Comparison of ENCODE assay signal across 23 cellular contexts in genomic region chr15:89704411-89704810, GRCh38.
"Had no signal": no experiment of that assay in that cellular context is flagged by ENCODE, and none has a peak within 500 bp of the region (broad histone marks: within the 10 kb centered on the region; RNA-seq: fewer than 3 reads in every experiment).

No MANE protein-coding gene starts in this region.

- H3K4me3 ChIP-seq: coronary artery, dorsolateral prefrontal cortex, neural progenitor cell, right atrium auricular region, spleen, suprapubic skin, tibial nerve had no signal

- DNase-seq: activated CD4-positive, alpha-beta T cell treated with anti-CD3 and anti-CD28 coated beads, Interleukin-2, amount 50 U/mL, for 1 hour; activated CD8-positive, alpha-beta T cell treated with anti-CD3 and anti-CD28 coated beads for 36 hours; activated gamma-delta T cell treated with Interleukin-2 at 50 U/mL for 16 hours; activated naive CD8-positive, alpha-beta T cell treated with anti-CD3 and anti-CD28 coated beads, Interleukin-2, amount 50 U/mL, for 24 hours; activated T-cell treated with anti-CD3 and anti-CD28 coated beads, Interleukin-2, amount 50 U/mL, for 4 hours; anterior cingulate cortex; cerebellar nuclear complex; dorsolateral prefrontal cortex; effector memory CD4-positive, alpha-beta T cell; head of caudate nucleus; hippocampal formation; left colon; natural killer cell; occipital lobe; spleen; stimulated activated naive CD4-positive, alpha-beta T cell; T-helper 2 cell had no signal

- FAIRE-seq: keratinocyte had no signal

- H3K36me3 ChIP-seq: neural progenitor cell, right atrium auricular region, spleen, suprapubic skin, tibial nerve had no signal

- H3K9ac ChIP-seq: neural progenitor cell had no signal

- H3K27me3 ChIP-seq: right atrium auricular region, tibial nerve had no signal

- H3K4me1 ChIP-seq: neural progenitor cell, right atrium auricular region, spleen, suprapubic skin, tibial nerve had no signal

- H3K9me3 ChIP-seq: right atrium auricular region, spleen, suprapubic skin, tibial nerve had no signal
